In genomic region chr5:125372694-125373621, GRCh38 we compare ENCODE assay signal across 8 cellular contexts.
DNase-seq lines count a peak whose midpoint lies in the region; ATAC-seq and TF ChIP-seq lines count a peak whose summit lies in the region.

No MANE protein-coding gene starts in this region.

- H3K36me3 ChIP-seq in osteoblast (ENCODE audit: insufficient read depth, low read length) = no peaks in the 10 kb centered on the region
- H3K36me3 ChIP-seq in gastrocnemius medialis = no peaks in the 10 kb centered on the region

- H4K20me1 ChIP-seq in osteoblast (ENCODE audit: insufficient read depth, low read length) = no peaks in the 10 kb centered on the region

- no peaks in the 10 kb centered on the region for H3K36me3 Mint-ChIP-seq in stimulated activated memory B cell treated with anti-CD40 and anti-IgM and Interleukin-4, amounts not matched to agents 10 μg/mL and 1 μg/mL and 100 μg/mL, for 72 hours

- no peaks in the 10 kb centered on the region for H3K79me2 ChIP-seq in osteoblast (ENCODE audit: insufficient read depth, low read length)

- H3K4me1 ChIP-seq in osteoblast (ENCODE audit: insufficient read depth, low read length) (peaks cover 3% of the 10 kb centered on the region), gastrocnemius medialis (no peaks in the 10 kb centered on the region), right cardiac atrium (ENCODE audit: control insufficient read depth, insufficient read depth, low read length) (no peaks in the 10 kb centered on the region)

- H3K4me1 Mint-ChIP-seq in stimulated activated memory B cell treated with anti-CD40 and anti-IgM and Interleukin-4, amounts not matched to agents 10 μg/mL and 1 μg/mL and 100 μg/mL, for 72 hours = peaks cover 8% of the 10 kb centered on the region

- intact Hi-C loops in gastrocnemius medialis (cut with DNase I; ENCODE audit: low total_unique reads) = no loop called here
- intact Hi-C loops in right cardiac atrium (cut with DNase I) = no loop called here

- no peak overlapping the region for H3K4me3 ChIP-seq in epithelial cell of esophagus (ENCODE audit: low read length)
- no peak overlapping the region for H3K4me3 ChIP-seq in osteoblast (ENCODE audit: insufficient read depth, low read length)
- no peak overlapping the region for H3K4me3 ChIP-seq in gastrocnemius medialis
- H3K4me3 ChIP-seq in right cardiac atrium (ENCODE audit: low read length) = no peak overlapping the region

- H3K27me3 ChIP-seq in osteoblast (ENCODE audit: insufficient read depth, low read length) (no peaks in the 10 kb centered on the region), gastrocnemius medialis (no peaks in the 10 kb centered on the region), right cardiac atrium (ENCODE audit: control insufficient read depth, insufficient read depth) (no peaks in the 10 kb centered on the region)

- no peak overlapping the region for H3K27ac ChIP-seq in osteoblast (ENCODE audit: low read depth, low read length)
- H3K27ac ChIP-seq in gastrocnemius medialis = no peak overlapping the region
- no peak overlapping the region for H3K27ac ChIP-seq in right cardiac atrium (ENCODE audit: low read length)

- H3K27ac Mint-ChIP-seq in stimulated activated memory B cell treated with anti-CD40 and anti-IgM and Interleukin-4, amounts not matched to agents 10 μg/mL and 1 μg/mL and 100 μg/mL, for 72 hours = no peak overlapping the region

- WGBS in right cardiac atrium = 79% methylated on average over 6 of the region's 6 CpGs

- H3K4me3 Mint-ChIP-seq in stimulated activated memory B cell treated with anti-CD40 and anti-IgM and Interleukin-4, amounts not matched to agents 10 μg/mL and 1 μg/mL and 100 μg/mL, for 72 hours = no peak overlapping the region

- H3K9me3 ChIP-seq in osteoblast (ENCODE audit: low read depth, low read length) (no peaks in the 10 kb centered on the region), gastrocnemius medialis (no peaks in the 10 kb centered on the region), right cardiac atrium (ENCODE audit: control insufficient read depth, low read length) (no peaks in the 10 kb centered on the region)

- DNase-seq in GM04503 (ENCODE audit: low read depth) (peak; percentile 45), NCI-H446 treated with DMSO at 0.1 percent for 48 hours (lab: John Stamatoyannopoulos, UW) (peak; percentile 8), epithelial cell of esophagus (ENCODE audit: low read depth) (peak; percentile 63), osteoblast (ENCODE audit: insufficient read length, low spot score, missing footprints) (peak; percentile 84), T1000 (lab: John Stamatoyannopoulos, UW) (no peak), gastrocnemius medialis (no peak), right cardiac atrium (no peak)

- H3K27me3 Mint-ChIP-seq in stimulated activated memory B cell treated with anti-CD40 and anti-IgM and Interleukin-4, amounts not matched to agents 10 μg/mL and 1 μg/mL and 100 μg/mL, for 72 hours = no peaks in the 10 kb centered on the region

- no peaks in the 10 kb centered on the region for H3K9me3 Mint-ChIP-seq in stimulated activated memory B cell treated with anti-CD40 and anti-IgM and Interleukin-4, amounts not matched to agents 10 μg/mL and 1 μg/mL and 100 μg/mL, for 72 hours

- TF ChIP-seq CTCF in epithelial cell of esophagus (IDR thresholded peaks at IDR 0.05; ENCODE audit: insufficient read depth, low read depth, low read length, missing control alignments) (no peak), osteoblast (IDR thresholded peaks at IDR 0.05; ENCODE audit: extremely low read depth, low read depth, low read length) (no peak), gastrocnemius medialis (IDR thresholded peaks at IDR 0.05 in 4 of 5, conservative IDR thresholded peaks at IDR 0.05 in 1 of 5) (no peak)

- no peak for TF ChIP-seq POLR2A in gastrocnemius medialis (IDR thresholded peaks at IDR 0.05)

- H2AFZ ChIP-seq in osteoblast (ENCODE audit: low read length) = no peak overlapping the region

- in situ Hi-C loops in gastrocnemius medialis (cut with MboI; ENCODE audit: low sequenced_read_pairs in 4 of 4) = no loop called here

- H3K4me2 ChIP-seq in osteoblast (ENCODE audit: insufficient read depth, low read length) = no peak overlapping the region

- ATAC-seq in stimulated activated memory B cell treated with anti-CD40 and anti-IgM and Interleukin-4, amounts not matched to agents 10 μg/mL and 1 μg/mL and 100 μg/mL, for 72 hours = no peak
- ATAC-seq in gastrocnemius medialis (no peak), right cardiac atrium (no peak)

Comparison
In these comparisons a context has a peak if more than half of its experiments do, and no peak if none do; other contexts are left out.
1. DNase-seq: peak in GM04503 (single experiment), NCI-H446 treated with DMSO at 0.1 percent for 48 hours (single experiment), epithelial cell of esophagus (single experiment) and osteoblast (single experiment); none in T1000 (single experiment), gastrocnemius medialis (0 of 2) and right cardiac atrium (0 of 3).